26 cellular contexts compared by ENCODE assay signal in the genomic region with DNA sequence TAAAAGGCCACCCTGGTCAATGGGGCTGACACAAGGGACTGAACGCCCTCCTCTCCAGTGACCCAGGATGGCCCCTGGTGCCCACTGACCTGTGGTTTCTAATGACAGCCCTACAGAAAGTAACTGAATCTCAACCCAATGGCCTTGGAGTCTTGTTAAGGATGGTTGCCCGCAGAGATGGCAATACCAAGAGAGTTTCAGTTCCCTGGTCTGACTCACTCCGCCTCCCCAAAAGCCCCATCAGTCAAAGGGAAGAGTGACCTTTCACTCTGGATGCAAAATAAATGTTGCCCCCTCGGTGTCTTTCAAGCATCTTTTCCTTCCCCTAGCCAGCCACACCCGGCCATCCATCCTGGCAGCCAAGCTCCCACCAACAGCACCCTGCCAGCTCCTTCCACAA. TPM values are rescaled to one million over a fixed set of nuclear protein-coding genes. Genes with fewer than 3 reads are reported as not detected.
"Had no signal": no experiment of that assay in that cellular context is flagged by ENCODE, and none has a peak within 500 bp of the region (broad histone marks: within the 10 kb centered on the region; RNA-seq: fewer than 3 reads in every experiment).

No MANE protein-coding gene starts in this region.

- H3K27me3 Mint-ChIP-seq: activated naive CD8-positive, alpha-beta T cell had no signal

- H3K27ac Mint-ChIP-seq: activated naive CD8-positive, alpha-beta T cell; activated T-cell treated with anti-CD3 and anti-CD28 coated beads, Interleukin-2, amount 50 U/mL, for 24 hours; activated T-helper 17 cell treated with anti-CD3 and anti-CD28 coated beads, Interleukin-2, amount 50 U/mL, for 72 hours; immature natural killer cell; naive B cell; WTC11 had no signal

- H3K4me3 Mint-ChIP-seq: activated naive CD8-positive, alpha-beta T cell; activated T-cell treated with anti-CD3 and anti-CD28 coated beads, Interleukin-2, amount 50 U/mL, for 24 hours; activated T-helper 17 cell treated with anti-CD3 and anti-CD28 coated beads, Interleukin-2, amount 50 U/mL, for 72 hours; immature natural killer cell; naive B cell; WTC11 had no signal

- ATAC-seq: activated T-helper 17 cell treated with anti-CD3 and anti-CD28 coated beads, Interleukin-2, amount 50 U/mL, for 72 hours; left lung; stimulated activated naive CD8-positive, alpha-beta T cell treated with anti-CD3 and anti-CD28 coated beads, Interleukin-15, Interleukin-2, amounts not matched to agents 100 U/mL and 50 U/mL, for 24 hours; WTC11 had no signal

- H3K36me3 Mint-ChIP-seq: activated naive CD8-positive, alpha-beta T cell; immature natural killer cell; naive B cell; WTC11 had no signal

- H3K4me1 Mint-ChIP-seq: activated T-helper 17 cell treated with anti-CD3 and anti-CD28 coated beads, Interleukin-2, amount 50 U/mL, for 72 hours; immature natural killer cell; naive B cell; WTC11 had no signal

- DNase-seq: activated CD8-positive, alpha-beta memory T cell treated with anti-CD3 and anti-CD28 coated beads, Interleukin-2, amount 50 U/mL, for 4 hours; activated T-cell treated with anti-CD3 and anti-CD28 coated beads, Interleukin-2, amount 50 U/mL, for 24 hours; adrenal gland; brain microvascular endothelial cell; caudate nucleus; dermis blood vessel endothelial cell; effector CD8-positive, alpha-beta T cell; foreskin melanocyte; immature natural killer cell; left lung; naive B cell; occipital lobe; sigmoid colon; stimulated activated CD4-positive, alpha-beta T cell treated with anti-CD3 and anti-CD28 coated beads, Interleukin-4, amount 100 ng/mL, for 1 hour; stimulated activated naive CD8-positive, alpha-beta T cell treated with anti-CD3 and anti-CD28 coated beads, Interleukin-15, Interleukin-2, amounts not matched to agents 100 U/mL and 50 U/mL, for 24 hours; substantia nigra; T-helper 9 cell; thyroid gland had no signal

- H3K9me3 Mint-ChIP-seq: activated T-cell treated with anti-CD3 and anti-CD28 coated beads, Interleukin-2, amount 50 U/mL, for 24 hours; immature natural killer cell; naive B cell had no signal

RNA-seq across cellular contexts. Expression of a gene that starts 57.7 kb away (rescaled TPM):
- polyA plus RNA-seq: adrenal gland, esophagus, immature natural killer cell, lung, neural cell, smooth muscle cell, urinary bladder had no signal
